ENCODE assay signal across 9 cellular contexts in genomic region chr22:45101828-45102227, GRCh38.
A peak's percentile ranks its signal among the peaks of the same experiment; 100 is the strongest.
DNase-seq lines count a peak whose midpoint lies in the region; ATAC-seq, FAIRE-seq and TF ChIP-seq lines count a peak whose summit lies in the region.
"Had no signal": no experiment of that assay in that cellular context is flagged by ENCODE, and none has a peak within 500 bp of the region (broad histone marks: within the 10 kb centered on the region; RNA-seq: fewer than 3 reads in every experiment).

No MANE protein-coding gene starts in this region.

- in situ Hi-C loops in GM13977 (cut with MboI; ENCODE audit: low pct_unique_long_range_greater_than_20kb, low sequenced_read_pairs, unreplicated experiment): no loop called here

- H3K36me3 ChIP-seq in BJ (ENCODE audit: control insufficient read depth, insufficient read depth, low read length) (no peaks in the 10 kb centered on the region), hepatocyte (replicated peaks; ENCODE audit: insufficient read depth, low read depth) (no peaks in the 10 kb centered on the region), small intestine (ENCODE audit: control insufficient read depth in 2 of 2, insufficient read depth in 2 of 2, low read length in 2 of 2) (no peaks in the 10 kb centered on the region)

- H3K4me2 ChIP-seq in hepatocyte: no peak overlapping the region

- TF ChIP-seq CTCF in BJ (IDR thresholded peaks at IDR 0.05; ENCODE audit: insufficient read depth, low read depth, low read length) (peak; percentile 80), GM13977 (IDR thresholded peaks at IDR 0.05; ENCODE audit: extremely low read depth, insufficient read depth, missing control alignments) (peak; percentile 63), hepatocyte (IDR thresholded peaks at IDR 0.05; ENCODE audit: poor library complexity) (peak; percentile 59)

- H3K9me3 ChIP-seq in hepatocyte (ENCODE audit: low read depth) (no peaks in the 10 kb centered on the region), small intestine (ENCODE audit: control insufficient read depth, low read depth) (no peaks in the 10 kb centered on the region)

- no peak overlapping the region for H3K27ac Mint-ChIP-seq in activated naive CD8-positive, alpha-beta T cell treated with anti-CD3 and anti-CD28 coated beads for 36 hours
- H3K27ac Mint-ChIP-seq: IgD-negative memory B cell had no signal

- no peak for ATAC-seq in GM21423 (IDR thresholded peaks at IDR 0.05; ENCODE audit: unreplicated experiment)

- no peaks in the 10 kb centered on the region for H3K9me2 ChIP-seq in hepatocyte (replicated peaks; ENCODE audit: insufficient read depth)

- H3K27ac ChIP-seq in hepatocyte: no peak overlapping the region
- H3K27ac ChIP-seq in small intestine (ENCODE audit: low read depth in 1 of 2, low read length in 1 of 2): no peak overlapping the region

- H2AFZ ChIP-seq in hepatocyte: no peak overlapping the region

- POLR2A ChIA-PET in BJ (lab: Charles Lee): no interaction called here

- FAIRE-seq in small intestine (lab: Jason Lieb, UNC): no peak

- 45% methylated on average over 12 of the region's 12 CpGs for WGBS in hepatocyte (ENCODE audit: low lambda C conversion rate, missing lambda C conversion rate)
- 24 to 31% (median 24%) methylated on average over 12 of the region's 12 CpGs for WGBS in small intestine, 3 donors

- no peaks in the 10 kb centered on the region for H3K36me3 Mint-ChIP-seq in activated naive CD8-positive, alpha-beta T cell treated with anti-CD3 and anti-CD28 coated beads for 36 hours
- H3K36me3 Mint-ChIP-seq: IgD-negative memory B cell had no signal

- H3K4me1 ChIP-seq in hepatocyte (ENCODE audit: insufficient read depth) (no peaks in the 10 kb centered on the region), small intestine (ENCODE audit: control insufficient read depth in 2 of 2, insufficient read depth in 1 of 2, low read depth in 1 of 2, low read length in 1 of 2) (no peaks in the 10 kb centered on the region)

- no peaks in the 10 kb centered on the region for H3K79me2 ChIP-seq in hepatocyte

- H3K4me3 ChIP-seq in BJ (ENCODE audit: low read depth, low read length) (no peak overlapping the region), hepatocyte (no peak overlapping the region), small intestine (ENCODE audit: low read depth in 1 of 2, low read length in 2 of 2) (no peak overlapping the region)

- DNase-seq in BJ (ENCODE audit: low read depth): no peak
- DNase-seq in GM13977 (ENCODE audit: low spot score): peak; percentile 68
- peak; percentile 28 for DNase-seq in NCI-H510A treated with DMSO at 0.1 percent for 48 hours (lab: John Stamatoyannopoulos, UW)
- peak; percentile 28 for DNase-seq in activated naive CD8-positive, alpha-beta T cell treated with anti-CD3 and anti-CD28 coated beads for 36 hours
- peak; percentile 69 for DNase-seq in hepatocyte (ENCODE audit: low spot score)
- DNase-seq in small intestine: peak; percentile 57
- DNase-seq in activated gamma-delta T cell (lab: John Stamatoyannopoulos, UW): no peak

- H4K20me1 ChIP-seq in hepatocyte (ENCODE audit: insufficient read depth, poor library complexity, severe bottlenecking): no peaks in the 10 kb centered on the region

- H3K4me3 Mint-ChIP-seq in activated naive CD8-positive, alpha-beta T cell treated with anti-CD3 and anti-CD28 coated beads for 36 hours: no peak overlapping the region
- H3K4me3 Mint-ChIP-seq: IgD-negative memory B cell had no signal

- CTCF ChIA-PET in BJ (lab: Yijun Ruan, JAX): interaction anchor here (0.8 to 4.6 kb wide), 15 partner anchors 13 to 476 kb away, joined by 3 to 56 read pairs (median 4); partner anchors contain the start of gene NUP50

- no peaks in the 10 kb centered on the region for H3K9me3 Mint-ChIP-seq in activated naive CD8-positive, alpha-beta T cell treated with anti-CD3 and anti-CD28 coated beads for 36 hours
- H3K9me3 Mint-ChIP-seq: IgD-negative memory B cell had no signal

- H3K4me1 Mint-ChIP-seq in activated naive CD8-positive, alpha-beta T cell treated with anti-CD3 and anti-CD28 coated beads for 36 hours: no peaks in the 10 kb centered on the region

- H3K27me3 Mint-ChIP-seq in activated naive CD8-positive, alpha-beta T cell treated with anti-CD3 and anti-CD28 coated beads for 36 hours: peaks cover 38% of the 10 kb centered on the region

- H3K27me3 ChIP-seq in BJ (ENCODE audit: control insufficient read depth, insufficient read depth, low read length) (peaks cover 4% of the 10 kb centered on the region), hepatocyte (peaks cover 4% of the 10 kb centered on the region), small intestine (ENCODE audit: control insufficient read depth in 2 of 2, insufficient read depth in 2 of 2, low read length in 2 of 2) (peaks cover 0 to 2% of the 10 kb centered on the region in 2 donors)

Comparison
In these comparisons a context has a peak if more than half of its experiments do, and no peak if none do; other contexts are left out.
1. DNase-seq: peak in GM13977 (single experiment), NCI-H510A treated with DMSO at 0.1 percent for 48 hours (single experiment), activated naive CD8-positive, alpha-beta T cell treated with anti-CD3 and anti-CD28 coated beads for 36 hours (single experiment), hepatocyte (single experiment) and small intestine (single experiment); none in BJ (single experiment) and activated gamma-delta T cell (single experiment).
2. Peak in every context shown above with its lines, with median percentiles within 50 percentile points of each other: CTCF ChIP-seq.